ENCODE assay signal across 8 cellular contexts in the genomic region with DNA sequence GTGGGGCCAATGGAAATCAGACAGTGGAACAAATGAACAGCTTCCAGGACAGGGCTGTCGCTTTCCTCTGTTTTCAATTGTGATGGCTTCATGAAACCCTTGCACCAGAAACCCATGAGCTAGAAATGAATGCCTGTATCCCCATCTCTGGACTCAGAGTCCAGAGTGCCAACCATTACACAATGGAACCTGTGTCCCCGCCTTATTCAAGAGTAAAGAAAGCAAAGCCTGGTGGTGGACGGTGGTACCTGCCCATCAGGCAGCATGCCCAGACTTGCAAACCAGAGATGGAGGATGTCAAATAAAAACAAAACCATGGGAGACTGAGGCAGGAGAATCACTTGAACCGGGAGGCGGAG. TPM values are rescaled to one million over a fixed set of nuclear protein-coding genes. Genes with fewer than 3 reads are reported as not detected.
DNase-seq lines count a peak whose midpoint lies in the region; TF ChIP-seq lines count a peak whose summit lies in the region.

No MANE protein-coding gene starts in this region.

- no peaks in the 10 kb centered on the region for H4K20me1 ChIP-seq in Karpas-422 (ENCODE audit: insufficient read depth, low read depth, low read length)

- H3K23ac ChIP-seq in neuronal stem cell (ENCODE audit: low read depth, low read length, poor library complexity) = no peak overlapping the region

- H3K9me2 ChIP-seq in Karpas-422 (replicated peaks; ENCODE audit: insufficient read depth, low read length) = no peaks in the 10 kb centered on the region

- H3K36me3 ChIP-seq in BE2C (no peaks in the 10 kb centered on the region), neuronal stem cell (replicated peaks in 1 of 2; ENCODE audit: control insufficient read depth in 2 of 2, insufficient read depth in 2 of 2, low read length in 2 of 2) (no peaks in the 10 kb centered on the region), Karpas-422 (ENCODE audit: insufficient read depth, low read length) (no peaks in the 10 kb centered on the region)

- H2BK120ac ChIP-seq in neuronal stem cell (ENCODE audit: low read depth, low read length) = no peak overlapping the region

- H3K18ac ChIP-seq in neuronal stem cell (ENCODE audit: low read length) = no peak overlapping the region

- no peaks in the 10 kb centered on the region for H3K79me1 ChIP-seq in neuronal stem cell (ENCODE audit: low read depth, low read length)

- H2BK15ac ChIP-seq in neuronal stem cell (ENCODE audit: low read length) = no peak overlapping the region

- H3K27me3 ChIP-seq in BE2C (no peaks in the 10 kb centered on the region), neuronal stem cell (ENCODE audit: control insufficient read depth in 3 of 3, insufficient read depth in 3 of 3, low read depth in 1 of 3, low read length in 3 of 3) (no peaks in the 10 kb centered on the region), Karpas-422 (ENCODE audit: low read length) (no peaks in the 10 kb centered on the region)

- H2BK12ac ChIP-seq in neuronal stem cell (ENCODE audit: low read length) = no peak overlapping the region

- H3K4me2 ChIP-seq in neuronal stem cell (ENCODE audit: insufficient read depth, low read length, poor library complexity, severe bottlenecking) (no peak overlapping the region), Karpas-422 (ENCODE audit: low read depth, low read length, poor library complexity, severe bottlenecking) (no peak overlapping the region)

- H3K4me1 ChIP-seq in BE2C (peaks cover 10% of the 10 kb centered on the region), neuronal stem cell (ENCODE audit: control insufficient read depth in 2 of 2, insufficient read depth in 1 of 2, low read depth in 1 of 2, low read length in 2 of 2) (peaks cover 3 to 13% of the 10 kb centered on the region in 2 donors), Karpas-422 (ENCODE audit: low read length) (no peaks in the 10 kb centered on the region)

- H4K8ac ChIP-seq in neuronal stem cell (ENCODE audit: low read depth, low read length) = no peak overlapping the region

- TF ChIP-seq CTCF in BE2C (IDR thresholded peaks at IDR 0.05; ENCODE audit: low read depth, low read length) (0 out of 2 replicates have a peak, but pooled peaks have one; percentile 9), coronary artery (IDR thresholded peaks at IDR 0.05) (no peak)

- H2AK5ac ChIP-seq in neuronal stem cell (ENCODE audit: low read depth, low read length) = no peak overlapping the region

- peak overlapping the region; percentile 63 for H2AFZ ChIP-seq in neuronal stem cell (ENCODE audit: low read length)
- no peak overlapping the region for H2AFZ ChIP-seq in Karpas-422 (ENCODE audit: low read length)

- no peak overlapping the region for H3K4me3 ChIP-seq in BE2C (ENCODE audit: low read depth, low read length)
- no peak overlapping the region for H3K4me3 ChIP-seq in coronary artery
- H3K4me3 ChIP-seq in neuronal stem cell (ENCODE audit: low read length in 2 of 2) = no peak overlapping the region
- H3K4me3 ChIP-seq in Karpas-422 (ENCODE audit: low read length) = no peak overlapping the region

- H3K27ac ChIP-seq in coronary artery = peak overlapping the region; percentile 77 to 93
- no peak overlapping the region for H3K27ac ChIP-seq in neuronal stem cell (replicated peaks; ENCODE audit: low read length)
- no peak overlapping the region for H3K27ac ChIP-seq in Karpas-422 (ENCODE audit: low read length)

- no peaks in the 10 kb centered on the region for H3K79me2 ChIP-seq in Karpas-422 (ENCODE audit: low read length)

- H3K9me3 ChIP-seq in BE2C (peaks cover 2% of the 10 kb centered on the region; the same call in 1 of the 2 replicates), neuronal stem cell (replicated peaks in 1 of 2; ENCODE audit: control insufficient read depth in 2 of 2, insufficient read depth in 1 of 2, low read depth in 1 of 2, low read length in 2 of 2) (no peaks in the 10 kb centered on the region), Karpas-422 (ENCODE audit: low read length) (no peaks in the 10 kb centered on the region)

- WGBS in neuronal stem cell (ENCODE audit: extremely low coverage in 2 of 2, insufficient read length in 2 of 2, insufficient replicate concordance in 1 of 2), 2 donors = no CpG with 5 or more reads among the region's 5 CpGs

- H4K91ac ChIP-seq in neuronal stem cell (ENCODE audit: low read depth, low read length, poor library complexity) = no peak overlapping the region

- no peak for DNase-seq in BE2C
- DNase-seq in NCI-H2196 (lab: John Stamatoyannopoulos, UW; ENCODE audit: unreplicated experiment) = peak; percentile 76
- no peak for DNase-seq in coronary artery (ENCODE audit: low spot score)
- no peak for DNase-seq in neuronal stem cell (ENCODE audit: low spot score)
- DNase-seq in Karpas-422 = no peak
- DNase-seq in kidney tubule cell (ENCODE audit: low spot score) = no peak
- no peak for DNase-seq in occipital lobe (lab: John Stamatoyannopoulos, UW)
- DNase-seq in effector CD4-positive, alpha-beta T cell = no peak

- no peak overlapping the region for H3K14ac ChIP-seq in neuronal stem cell (ENCODE audit: low read length)

- no peak overlapping the region for H2BK5ac ChIP-seq in neuronal stem cell (ENCODE audit: low read length)

- no peak overlapping the region for H3K4ac ChIP-seq in neuronal stem cell (ENCODE audit: low read length)

- H3K9ac ChIP-seq in neuronal stem cell (ENCODE audit: low read depth, low read length, poor library complexity) (no peak overlapping the region), Karpas-422 (ENCODE audit: low read length) (no peak overlapping the region)

RNA-seq across cellular contexts. Expression of a gene that starts 4.4 kb away (rescaled TPM):
- 66.5 TPM for polyA plus RNA-seq in BE2C (2012; ENCODE audit: insufficient read depth, insufficient read length, low read depth)
- 50.4 TPM for polyA plus RNA-seq in neuronal stem cell (2013, experiment 1 of 2)
- 50.8 TPM for polyA plus RNA-seq in neuronal stem cell (2013, experiment 2 of 2)
- total RNA-seq in Karpas-422 (2014; rRNA removed; shearing (Covaris generic); ENCODE audit: low replicate concordance) = not detected in 2 replicates
- 41.5 TPM for total RNA-seq in occipital lobe

RNA-seq across cellular contexts. Expression of a gene that starts 42.5 kb away (rescaled TPM):
- not detected for polyA plus RNA-seq in BE2C (2012; ENCODE audit: insufficient read depth, insufficient read length, low read depth)
- 0.21 TPM for polyA plus RNA-seq in neuronal stem cell (2013, experiment 1 of 2)
- 0.10 TPM for polyA plus RNA-seq in neuronal stem cell (2013, experiment 2 of 2)
- not detected in 2 replicates for total RNA-seq in Karpas-422 (2014; rRNA removed; shearing (Covaris generic); ENCODE audit: low replicate concordance)
- not detected for total RNA-seq in occipital lobe

Comparison
In these comparisons a context has a peak if more than half of its experiments do, and no peak if none do; other contexts are left out.
1. H3K27ac ChIP-seq: peak in coronary artery (2 of 2); none in neuronal stem cell (single experiment) and Karpas-422 (single experiment).
2. RNA of a gene that starts 4.4 kb away (total RNA-seq): 41.5 TPM in occipital lobe (single experiment); not detected in Karpas-422; every median in the first group is over 10 times any median in the second.